Comparison of ENCODE assay signal across 8 cellular contexts in genomic region chr11:64777449-64778222, GRCh38. TPM values are rescaled to one million over a fixed set of nuclear protein-coding genes. Genes with fewer than 3 reads are reported as not detected.
DNase-seq lines count a peak whose midpoint lies in the region; ATAC-seq and TF ChIP-seq lines count a peak whose summit lies in the region.

No MANE protein-coding gene starts in this region.

- peak overlapping the region; percentile 71 for H3K9ac ChIP-seq in iPS-18a (ENCODE audit: low read length)

- DNase-seq in CD1c-positive myeloid dendritic cell (ENCODE audit: extremely low spot score) (peak; percentile 94), NCI-H1092 (lab: John Stamatoyannopoulos, UW) (peak; percentile 85), UCSD-AML1 (lab: John Stamatoyannopoulos, UW; ENCODE audit: unreplicated experiment) (peak; percentile 85), skeletal muscle cell (ENCODE audit: low read depth) (peak; percentile 36)

- H3K27ac Mint-ChIP-seq in brain = peak overlapping the region; percentile 73 to 96 (median 93)

- H3K36me3 Mint-ChIP-seq in brain = peaks cover 52% of the 10 kb centered on the region

- no peaks in the 10 kb centered on the region for H3K9me3 ChIP-seq in iPS-18a (ENCODE audit: control insufficient read depth, low read depth, low read length)

- TF ChIP-seq CTCF in brain (conservative IDR thresholded peaks at IDR 0.05) = no peak

- H3K9me3 Mint-ChIP-seq in brain = peaks cover 0 to 4% (median 0%) of the 10 kb centered on the region in 5 experiments

- H3K27ac ChIP-seq in iPS-18a (ENCODE audit: low read length) = no peak overlapping the region

- H3K36me3 ChIP-seq in iPS-18a (ENCODE audit: control insufficient read depth, low read depth, low read length) = peaks cover 47% of the 10 kb centered on the region

- peaks cover 61% of the 10 kb centered on the region for H3K4me1 Mint-ChIP-seq in brain

- H3K4me3 ChIP-seq in iPS-18a (ENCODE audit: low read length) (peak overlapping the region; percentile 90), skeletal muscle cell (ENCODE audit: low read depth, low read length) (peak overlapping the region; percentile 71)

- H3K27me3 ChIP-seq in iPS-18a (ENCODE audit: control insufficient read depth, insufficient read depth, low read length) = no peaks in the 10 kb centered on the region

- H3K4me3 Mint-ChIP-seq in brain = peak overlapping the region; percentile 91 to 98 (median 94)

- peaks cover 5% of the 10 kb centered on the region for H3K4me1 ChIP-seq in iPS-18a (ENCODE audit: control insufficient read depth, low read depth, low read length)

- peaks cover 8% of the 10 kb centered on the region for H3K27me3 Mint-ChIP-seq in brain

- peak; percentile 23 for ATAC-seq in GM21381 (IDR thresholded peaks at IDR 0.05; ENCODE audit: unreplicated experiment)
- ATAC-seq in HG03378 (IDR thresholded peaks at IDR 0.05; ENCODE audit: unreplicated experiment) = no peak

RNA-seq across cellular contexts. Expression of gene SF1, which starts 0.7 kb away (rescaled TPM):
- 233 TPM for polyA plus RNA-seq in brain (ENCODE audit: insufficient read depth, low read depth, low replicate concordance)

RNA-seq across cellular contexts. Expression of gene PYGM, which starts 17.9 kb away (rescaled TPM):
- 13.4 TPM for polyA plus RNA-seq in brain (ENCODE audit: insufficient read depth, low read depth, low replicate concordance)

RNA-seq across cellular contexts. Expression of gene MAP4K2, which starts 25.4 kb away (rescaled TPM):
- polyA plus RNA-seq in brain (ENCODE audit: insufficient read depth, low read depth, low replicate concordance) = 18.6 TPM

RNA-seq across cellular contexts. Expression of gene MEN1, which starts 32.7 kb away (rescaled TPM):
- 59.7 TPM for polyA plus RNA-seq in brain (ENCODE audit: insufficient read depth, low read depth, low replicate concordance)

RNA-seq across cellular contexts. Expression of gene RASGRP2, which starts 33.7 kb away (rescaled TPM):
- polyA plus RNA-seq in brain (ENCODE audit: insufficient read depth, low read depth, low replicate concordance) = 5.9 TPM

Comparison
In these comparisons a context has a peak if more than half of its experiments do, and no peak if none do; other contexts are left out.
1. DNase-seq: peak in every context shown above with its lines; median percentile 94 in CD1c-positive myeloid dendritic cell; 85 in NCI-H1092; 85 in UCSD-AML1; 36 in skeletal muscle cell.